Comparison of ENCODE assay signal across 1 cellular context in genomic region chr22:41904450-41905410, GRCh38.
TF ChIP-seq lines count a peak whose summit lies in the region.

No MANE protein-coding gene starts in this region.

TF ChIP-seq in GM12878, 131 proteins besides CTCF, POLR2A, EP300 and RAD21:
- TF ChIP-seq ZNF622 (IDR thresholded peaks at IDR 0.05), result no peak
- TF ChIP-seq SUPT20H (IDR thresholded peaks at IDR 0.05; ENCODE audit: borderline replicate concordance, control insufficient read depth, low read depth, low read length), result no peak
- TF ChIP-seq NRF1 (conservative IDR thresholded peaks at IDR 0.05; ENCODE audit: low read depth, low read length), result no peak
- no peak for TF ChIP-seq RB1 (IDR thresholded peaks at IDR 0.05; ENCODE audit: borderline replicate concordance)
- no peak for TF ChIP-seq MEF2B (IDR thresholded peaks at IDR 0.05; ENCODE audit: partially characterized antibody, poor library complexity, severe bottlenecking)
- TF ChIP-seq BACH1 (IDR thresholded peaks at IDR 0.05; ENCODE audit: borderline replicate concordance), result no peak
- TF ChIP-seq ESRRA (IDR thresholded peaks at IDR 0.05; ENCODE audit: low read length), result no peak
- TF ChIP-seq ZNF384 (IDR thresholded peaks at IDR 0.05; ENCODE audit: borderline replicate concordance, low read depth, low read length), result no peak
- TF ChIP-seq BHLHE40 (IDR thresholded peaks at IDR 0.05; ENCODE audit: borderline replicate concordance in 1 of 2, low read depth in 2 of 2, low read length in 1 of 2), result no peak
- TF ChIP-seq MYB (IDR thresholded peaks at IDR 0.05; ENCODE audit: borderline replicate concordance, low read depth, low read length), result no peak
- TF ChIP-seq BMI1 (IDR thresholded peaks at IDR 0.05; ENCODE audit: borderline replicate concordance), result no peak
- no peak for TF ChIP-seq ZNF592 (IDR thresholded peaks at IDR 0.05)
- TF ChIP-seq NR2C2 (IDR thresholded peaks at IDR 0.05; ENCODE audit: borderline replicate concordance, control insufficient read depth, insufficient read length, low read depth), result no peak
- no peak for TF ChIP-seq ZNF207 (IDR thresholded peaks at IDR 0.05; ENCODE audit: borderline replicate concordance)
- TF ChIP-seq SUZ12 (IDR thresholded peaks at IDR 0.05; ENCODE audit: unreplicated experiment), result no peak
- no peak for TF ChIP-seq HSF1 (IDR thresholded peaks at IDR 0.05; ENCODE audit: low read depth, low read length)
- no peak for TF ChIP-seq HCFC1 (IDR thresholded peaks at IDR 0.05; ENCODE audit: low read length)
- no peak for TF ChIP-seq TCF12 (IDR thresholded peaks at IDR 0.05; ENCODE audit: low read depth, low read length)
- TF ChIP-seq TARDBP (IDR thresholded peaks at IDR 0.05; ENCODE audit: borderline replicate concordance), result no peak
- TF ChIP-seq ASH2L (IDR thresholded peaks at IDR 0.05; ENCODE audit: borderline replicate concordance, low read depth), result no peak
TF ChIP-seq in GM12878: peak in this region for 0.
